10 cellular contexts compared by ENCODE assay signal in genomic region chr17:15341966-15342365, GRCh38. TPM values are rescaled to one million over a fixed set of nuclear protein-coding genes. Genes with fewer than 3 reads are reported as not detected.
A peak's percentile ranks its signal among the peaks of the same experiment; 100 is the strongest.
DNase-seq lines count a peak whose midpoint lies in the region; ATAC-seq and TF ChIP-seq lines count a peak whose summit lies in the region.
"Had no signal": no experiment of that assay in that cellular context is flagged by ENCODE, and none has a peak within 500 bp of the region (broad histone marks: within the 10 kb centered on the region; RNA-seq: fewer than 3 reads in every experiment).

No MANE protein-coding gene starts in this region.

- TF ChIP-seq EP300 in gastroesophageal sphincter (IDR thresholded peaks at IDR 0.05) = no peak

- peaks cover 43% of the 10 kb centered on the region for H3K27me3 Mint-ChIP-seq in activated T-helper 1 cell treated with anti-CD3 and anti-CD28 coated beads, Interleukin-12 subunit alpha, Interleukin-12 subunit beta, Interleukin-2, Interleukin-4 antibody, amounts not matched to agents 30 ng/mL and 10 ng/mL and 1 ng/mL, durations not matched to agents 14 hours and 24 hours and 36 hours (ENCODE audit: insufficient read depth)

- H3K4me3 Mint-ChIP-seq in activated T-helper 1 cell treated with anti-CD3 and anti-CD28 coated beads, Interleukin-12 subunit alpha, Interleukin-12 subunit beta, Interleukin-2, Interleukin-4 antibody, amounts not matched to agents 30 ng/mL and 10 ng/mL and 1 ng/mL, durations not matched to agents 14 hours and 24 hours and 36 hours = no peak overlapping the region
- H3K4me3 Mint-ChIP-seq: activated CD8-positive, alpha-beta T cell treated with anti-CD3 and anti-CD28 coated beads, Interleukin-2, amount 10 ng/mL, durations not matched to agents 7 days and 5 days had no signal

- H3K4me3 ChIP-seq in ACC112 (ENCODE audit: low read depth, low read length) (peak overlapping the region; percentile 79), WERI-Rb-1 (ENCODE audit: low read depth, low read length) (peak overlapping the region; percentile 57), gastroesophageal sphincter (peak overlapping the region; percentile 51 to 52), osteoblast (ENCODE audit: insufficient read depth, low read length) (peak overlapping the region; percentile 69), SJCRH30 (no peak overlapping the region)
- no peak overlapping the region for H3K4me3 ChIP-seq in effector memory CD4-positive, alpha-beta T cell (ENCODE audit: insufficient read depth, low read depth, low read length, poor library complexity, severe bottlenecking)

- peaks cover 5% of the 10 kb centered on the region for H3K4me1 Mint-ChIP-seq in activated T-helper 1 cell treated with anti-CD3 and anti-CD28 coated beads, Interleukin-12 subunit alpha, Interleukin-12 subunit beta, Interleukin-2, Interleukin-4 antibody, amounts not matched to agents 30 ng/mL and 10 ng/mL and 1 ng/mL, durations not matched to agents 14 hours and 24 hours and 36 hours (ENCODE audit: low read depth)

- 23 to 67% methylated on average over 2 to 3 of the region's 3 CpGs for WGBS in gastroesophageal sphincter (ENCODE audit: low coverage in 1 of 2), 2 donors

- no peaks in the 10 kb centered on the region for H3K36me3 Mint-ChIP-seq in activated T-helper 1 cell treated with anti-CD3 and anti-CD28 coated beads, Interleukin-12 subunit alpha, Interleukin-12 subunit beta, Interleukin-2, Interleukin-4 antibody, amounts not matched to agents 30 ng/mL and 10 ng/mL and 1 ng/mL, durations not matched to agents 14 hours and 24 hours and 36 hours (ENCODE audit: low read depth)

- H3K4me1 ChIP-seq in ACC112 (ENCODE audit: control insufficient read depth, insufficient read depth, low read length, unreplicated experiment) (peaks cover 8% of the 10 kb centered on the region), gastroesophageal sphincter (peaks cover 0 to 14% (median 0%) of the 10 kb centered on the region in 3 donors), osteoblast (ENCODE audit: insufficient read depth, low read length) (peaks cover 32% of the 10 kb centered on the region), SJCRH30 (no peaks in the 10 kb centered on the region)
- H3K4me1 ChIP-seq in effector memory CD4-positive, alpha-beta T cell (ENCODE audit: control insufficient read depth, insufficient read depth, low read length, poor library complexity, severe bottlenecking) = peaks cover 5% of the 10 kb centered on the region

- intact Hi-C loops in activated T-helper 1 cell treated with anti-CD3 and anti-CD28 coated beads, Interleukin-12 subunit alpha, Interleukin-12 subunit beta, Interleukin-2, Interleukin-4 antibody, amounts not matched to agents 30 ng/mL and 10 ng/mL and 1 ng/mL, durations not matched to agents 14 hours and 24 hours and 36 hours (cut with micrococcal nuclease) = loop anchor here (10.0 kb wide), 1 partner anchor 57 kb away; no protein-coding TSS in a partner anchor

- no peak for TF ChIP-seq POLR2A in gastroesophageal sphincter (IDR thresholded peaks at IDR 0.05)

- no peaks in the 10 kb centered on the region for H3K36me3 ChIP-seq in ACC112 (ENCODE audit: insufficient read depth, low read length)
- no peaks in the 10 kb centered on the region for H3K36me3 ChIP-seq in WERI-Rb-1
- H3K36me3 ChIP-seq in gastroesophageal sphincter = no peaks in the 10 kb centered on the region
- no peaks in the 10 kb centered on the region for H3K36me3 ChIP-seq in osteoblast (ENCODE audit: insufficient read depth, low read length)
- no peaks in the 10 kb centered on the region for H3K36me3 ChIP-seq in SJCRH30
- no peaks in the 10 kb centered on the region for H3K36me3 ChIP-seq in effector memory CD4-positive, alpha-beta T cell (ENCODE audit: control insufficient read depth, insufficient read depth, low read length)

- DNase-seq in WERI-Rb-1 (no peak), osteoblast (ENCODE audit: insufficient read length, low spot score, missing footprints) (no peak), SJCRH30 (no peak)
- no peak for DNase-seq in effector memory CD4-positive, alpha-beta T cell
- no peak for DNase-seq in activated T-helper 1 cell treated with anti-CD3 and anti-CD28 coated beads, Interleukin-12 subunit alpha, Interleukin-12 subunit beta, Interleukin-2, Interleukin-4 antibody, amounts not matched to agents 30 ng/mL and 10 ng/mL and 1 ng/mL, durations not matched to agents 14 hours and 24 hours and 36 hours (ENCODE audit: low spot score)
- DNase-seq: activated CD8-positive, alpha-beta T cell treated with anti-CD3 and anti-CD28 coated beads, Interleukin-2, amount 10 ng/mL, durations not matched to agents 7 days and 5 days had no signal

- no peaks in the 10 kb centered on the region for H3K79me2 ChIP-seq in ACC112 (ENCODE audit: control insufficient read depth, insufficient read depth, low read length, unreplicated experiment)
- no peaks in the 10 kb centered on the region for H3K79me2 ChIP-seq in osteoblast (ENCODE audit: insufficient read depth, low read length)

- H3K9me3 Mint-ChIP-seq in activated T-helper 1 cell treated with anti-CD3 and anti-CD28 coated beads, Interleukin-12 subunit alpha, Interleukin-12 subunit beta, Interleukin-2, Interleukin-4 antibody, amounts not matched to agents 30 ng/mL and 10 ng/mL and 1 ng/mL, durations not matched to agents 14 hours and 24 hours and 36 hours = no peaks in the 10 kb centered on the region

- no peaks in the 10 kb centered on the region for H4K20me1 ChIP-seq in osteoblast (ENCODE audit: insufficient read depth, low read length)

- peak overlapping the region; percentile 93 for H3K4me2 ChIP-seq in osteoblast (ENCODE audit: insufficient read depth, low read length)

- H3K27me3 ChIP-seq in ACC112 (ENCODE audit: insufficient read depth, low read length) = peaks cover 15% of the 10 kb centered on the region
- H3K27me3 ChIP-seq in WERI-Rb-1 (ENCODE audit: insufficient read depth, low read depth, severe bottlenecking) = peaks cover 38% of the 10 kb centered on the region
- H3K27me3 ChIP-seq in gastroesophageal sphincter = peaks cover 24% of the 10 kb centered on the region
- peaks cover 8% of the 10 kb centered on the region for H3K27me3 ChIP-seq in osteoblast (ENCODE audit: insufficient read depth, low read length)
- peaks cover 4% of the 10 kb centered on the region; the same call in 1 of the 2 replicates for H3K27me3 ChIP-seq in SJCRH30
- H3K27me3 ChIP-seq in effector memory CD4-positive, alpha-beta T cell (replicated peaks; ENCODE audit: control insufficient read depth, insufficient read depth, low read length, poor library complexity, severe bottlenecking) = peaks cover 11% of the 10 kb centered on the region

- H2AFZ ChIP-seq in ACC112 (ENCODE audit: low read length, unreplicated experiment) (peak overlapping the region; percentile 55), osteoblast (ENCODE audit: low read length) (peak overlapping the region; percentile 96)

- H3K27ac ChIP-seq in ACC112 (ENCODE audit: low read depth, low read length) = no peak overlapping the region
- no peak overlapping the region for H3K27ac ChIP-seq in WERI-Rb-1
- H3K27ac ChIP-seq in gastroesophageal sphincter = no peak overlapping the region
- peak overlapping the region; percentile 73 for H3K27ac ChIP-seq in osteoblast (ENCODE audit: low read depth, low read length)
- H3K27ac ChIP-seq in SJCRH30 = no peak overlapping the region
- no peak overlapping the region for H3K27ac ChIP-seq in effector memory CD4-positive, alpha-beta T cell (ENCODE audit: insufficient read depth, low read length, poor library complexity, severe bottlenecking)

- no peaks in the 10 kb centered on the region for H3K9me3 ChIP-seq in WERI-Rb-1 (ENCODE audit: severe bottlenecking)
- H3K9me3 ChIP-seq in gastroesophageal sphincter = peaks cover 0 to 7% (median 0%) of the 10 kb centered on the region in 3 donors
- H3K9me3 ChIP-seq in osteoblast (ENCODE audit: low read depth, low read length) = no peaks in the 10 kb centered on the region
- H3K9me3 ChIP-seq in SJCRH30 (replicated peaks) = no peaks in the 10 kb centered on the region
- H3K9me3 ChIP-seq in effector memory CD4-positive, alpha-beta T cell (ENCODE audit: control insufficient read depth, low read length) = no peaks in the 10 kb centered on the region

- no peak overlapping the region for H3K27ac Mint-ChIP-seq in activated T-helper 1 cell treated with anti-CD3 and anti-CD28 coated beads, Interleukin-12 subunit alpha, Interleukin-12 subunit beta, Interleukin-2, Interleukin-4 antibody, amounts not matched to agents 30 ng/mL and 10 ng/mL and 1 ng/mL, durations not matched to agents 14 hours and 24 hours and 36 hours
- H3K27ac Mint-ChIP-seq: activated CD8-positive, alpha-beta T cell treated with anti-CD3 and anti-CD28 coated beads, Interleukin-2, amount 10 ng/mL, durations not matched to agents 7 days and 5 days had no signal

- TF ChIP-seq CTCF in WERI-Rb-1 (IDR thresholded peaks at IDR 0.05; ENCODE audit: low read depth, low read length) (no peak), gastroesophageal sphincter (IDR thresholded peaks at IDR 0.05) (no peak), osteoblast (IDR thresholded peaks at IDR 0.05; ENCODE audit: extremely low read depth, low read depth, low read length) (no peak)

- ATAC-seq in gastroesophageal sphincter (no peak), HG02870 (IDR thresholded peaks at IDR 0.05; ENCODE audit: unreplicated experiment) (no peak)

RNA-seq across cellular contexts. Expression of gene TEKT3, which starts 0.6 kb away (rescaled TPM):
- total RNA-seq in gastroesophageal sphincter (1 to 10 TPM in 1 of 4 donors, not detected in 3; 2.6 TPM), osteoblast (0.36 TPM in 1 of 2 replicates, not detected in the other)
- not detected in 2 replicates for total RNA-seq in SJCRH30 (2014; rRNA removed; shearing (Covaris generic))
- total RNA-seq in activated T-helper 1 cell treated with anti-CD3 and anti-CD28 coated beads, Interleukin-12 subunit alpha, Interleukin-12 subunit beta, Interleukin-2, Interleukin-4 antibody, amounts not matched to agents 30 ng/mL and 10 ng/mL and 1 ng/mL, durations not matched to agents 14 hours and 24 hours and 36 hours = not detected in 2 replicates
- total RNA-seq: activated CD8-positive, alpha-beta T cell treated with anti-CD3 and anti-CD28 coated beads, Interleukin-2, amount 10 ng/mL, durations not matched to agents 7 days and 5 days; G401 had no signal

Comparison
In these comparisons a context has a peak if more than half of its experiments do, and no peak if none do; other contexts are left out.
1. H3K4me3 ChIP-seq: peak in ACC112 (single experiment), WERI-Rb-1 (single experiment), gastroesophageal sphincter (2 of 2) and osteoblast (single experiment); none in SJCRH30 (single experiment) and effector memory CD4-positive, alpha-beta T cell (single experiment).